ENCODE assay signal across 21 cellular contexts in genomic region chr3:141250828-141251227, GRCh38.
"Had no signal": no experiment of that assay in that cellular context is flagged by ENCODE, and none has a peak within 500 bp of the region (broad histone marks: within the 10 kb centered on the region; RNA-seq: fewer than 3 reads in every experiment).

No MANE protein-coding gene starts in this region.

- H3K27me3 ChIP-seq: heart right ventricle, right lobe of liver, stomach, thyroid gland, upper lobe of right lung had no signal

- H3K4me1 ChIP-seq: right lobe of liver, stomach, thyroid gland, upper lobe of right lung had no signal

- DNase-seq: activated CD4-positive, alpha-beta memory T cell treated with anti-CD3 and anti-CD28 coated beads for 36 hours; activated CD4-positive, alpha-beta T cell treated with anti-CD3 and anti-CD28 coated beads, Interleukin-2, amount 10 ng/mL, durations not matched to agents 24 days and 14 days; activated CD4-positive, CD25-positive, alpha-beta regulatory T cell treated with anti-CD3 and anti-CD28 coated beads, Interleukin-2, amount 50 U/mL, for 72 hours; activated naive CD4-positive, alpha-beta T cell; activated T-cell treated with anti-CD3 and anti-CD28 coated beads, Interleukin-2, amount 50 U/mL, for 48 hours; aorta; caudate nucleus; foreskin fibroblast; heart right ventricle; left ventricle myocardium superior; right lobe of liver; stimulated activated CD4-positive, alpha-beta T cell treated with anti-CD3 and anti-CD28 coated beads, Interleukin-12 subunit alpha, Interleukin-12 subunit beta, amount 100 ng/mL, for 4 hours; stimulated activated CD4-positive, alpha-beta T cell treated with anti-CD3 and anti-CD28 coated beads, Interleukin-4, amount 100 ng/mL, for 24 hours; stimulated activated CD8-positive, alpha-beta memory T cell treated with anti-CD3 and anti-CD28 coated beads, Interleukin-4, amount 100 ng/mL, for 48 hours; stimulated activated naive B cell treated with anti-CD40 and anti-IgM and Interleukin-4, amounts not matched to agents 10 μg/mL and 1 μg/mL and 100 μg/mL, for 72 hours; stomach; SW 1271; T1000; thyroid gland; upper lobe of right lung had no signal

- H3K9me3 ChIP-seq: heart right ventricle, right lobe of liver, stomach, thyroid gland, upper lobe of right lung had no signal

- H3K27ac ChIP-seq: right lobe of liver, skin epidermis, stomach, thyroid gland, upper lobe of right lung had no signal

- H3K36me3 ChIP-seq: heart right ventricle, right lobe of liver, stomach, thyroid gland, upper lobe of right lung had no signal

- H3K4me3 ChIP-seq: heart right ventricle, right lobe of liver, skin epidermis, stomach, thyroid gland, upper lobe of right lung had no signal
